ENCODE assay signal across 4 cellular contexts in the genomic region with DNA sequence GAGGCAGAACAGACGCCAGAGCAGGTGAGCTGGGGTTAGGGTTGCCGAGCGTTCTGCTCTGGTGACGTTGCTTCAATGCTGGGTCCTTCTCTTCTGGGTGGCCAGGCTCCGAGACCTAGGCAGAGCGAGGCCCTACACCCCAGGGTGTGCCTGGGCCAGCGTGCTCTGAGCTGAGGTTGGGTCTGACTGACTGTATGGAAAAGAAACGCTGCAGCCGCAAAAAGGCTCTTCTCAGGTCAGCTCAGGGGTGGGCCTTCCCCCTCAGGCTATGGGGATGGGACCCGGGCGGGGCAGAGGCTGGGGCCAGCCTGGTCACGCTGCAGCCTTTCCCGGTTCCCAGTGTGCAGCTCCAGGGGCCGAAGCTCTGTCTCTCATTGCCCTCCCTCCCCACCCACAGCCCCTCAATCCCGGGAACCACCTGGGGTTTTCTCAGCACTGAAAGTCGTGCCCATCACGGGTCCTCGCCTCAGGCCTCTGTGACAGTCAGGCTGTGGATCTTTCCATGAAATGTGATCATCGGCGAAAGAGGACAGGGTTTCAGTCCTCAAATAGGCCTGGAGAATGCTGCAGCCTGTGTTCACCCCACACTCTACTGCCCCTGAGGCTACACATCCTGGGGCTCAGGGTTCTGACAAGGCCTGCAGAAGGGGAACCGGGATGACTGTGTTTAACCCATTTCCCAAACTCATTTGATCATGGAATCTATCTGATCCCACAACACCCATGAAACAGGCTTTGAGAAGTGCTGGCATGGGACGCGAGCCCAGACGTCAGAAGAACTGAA.
A peak's percentile ranks its signal among the peaks of the same experiment; 100 is the strongest.
TF ChIP-seq lines count a peak whose summit lies in the region.

No MANE protein-coding gene starts in this region.

TF ChIP-seq in SK-N-SH treated with all-trans-retinoic acid at 6 μM for 48 hours, 23 proteins besides CTCF, POLR2A, EP300 and RAD21 (continues in another document):
- TF ChIP-seq CREB5 (CRISPR knock-in tag; IDR thresholded peaks at IDR 0.05; ENCODE audit: low read depth) = no peak
- TF ChIP-seq ESRRG (CRISPR knock-in tag; IDR thresholded peaks at IDR 0.05) = peak; percentile 10
- no peak for TF ChIP-seq ZFP3 (CRISPR knock-in tag; IDR thresholded peaks at IDR 0.05)
- no peak for TF ChIP-seq BACH2 (CRISPR knock-in tag; IDR thresholded peaks at IDR 0.05; ENCODE audit: borderline replicate concordance)
- peak; percentile 91 for TF ChIP-seq GLIS3 (CRISPR knock-in tag; IDR thresholded peaks at IDR 0.05)
- TF ChIP-seq CSDC2 (CRISPR knock-in tag; IDR thresholded peaks at IDR 0.05) = no peak
- TF ChIP-seq SNAI2 (CRISPR knock-in tag; IDR thresholded peaks at IDR 0.05) = 0 out of 2 replicates have a peak, but pooled peaks have one; percentile 11
- TF ChIP-seq, protein P1, sequence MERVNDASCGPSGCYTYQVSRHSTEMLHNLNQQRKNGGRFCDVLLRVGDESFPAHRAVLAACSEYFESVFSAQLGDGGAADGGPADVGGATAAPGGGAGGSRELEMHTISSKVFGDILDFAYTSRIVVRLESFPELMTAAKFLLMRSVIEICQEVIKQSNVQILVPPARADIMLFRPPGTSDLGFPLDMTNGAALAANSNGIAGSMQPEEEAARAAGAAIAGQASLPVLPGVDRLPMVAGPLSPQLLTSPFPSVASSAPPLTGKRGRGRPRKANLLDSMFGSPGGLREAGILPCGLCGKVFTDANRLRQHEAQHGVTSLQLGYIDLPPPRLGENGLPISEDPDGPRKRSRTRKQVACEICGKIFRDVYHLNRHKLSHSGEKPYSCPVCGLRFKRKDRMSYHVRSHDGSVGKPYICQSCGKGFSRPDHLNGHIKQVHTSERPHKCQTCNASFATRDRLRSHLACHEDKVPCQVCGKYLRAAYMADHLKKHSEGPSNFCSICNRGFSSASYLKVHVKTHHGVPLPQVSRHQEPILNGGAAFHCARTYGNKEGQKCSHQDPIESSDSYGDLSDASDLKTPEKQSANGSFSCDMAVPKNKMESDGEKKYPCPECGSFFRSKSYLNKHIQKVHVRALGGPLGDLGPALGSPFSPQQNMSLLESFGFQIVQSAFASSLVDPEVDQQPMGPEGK (CRISPR knock-in tag; IDR thresholded peaks at IDR 0.05; ENCODE audit: borderline replicate concordance) = no peak
- TF ChIP-seq ZNF8 (CRISPR knock-in tag; IDR thresholded peaks at IDR 0.05) = peak; percentile 53; the same call in 1 of the 2 replicates

TF ChIP-seq in SK-N-SH, 30 proteins besides CTCF, POLR2A, EP300 and RAD21:
- TF ChIP-seq TAF1 (IDR thresholded peaks at IDR 0.05; ENCODE audit: borderline replicate concordance, low read depth, low read length) = no peak
- TF ChIP-seq, protein P2, sequence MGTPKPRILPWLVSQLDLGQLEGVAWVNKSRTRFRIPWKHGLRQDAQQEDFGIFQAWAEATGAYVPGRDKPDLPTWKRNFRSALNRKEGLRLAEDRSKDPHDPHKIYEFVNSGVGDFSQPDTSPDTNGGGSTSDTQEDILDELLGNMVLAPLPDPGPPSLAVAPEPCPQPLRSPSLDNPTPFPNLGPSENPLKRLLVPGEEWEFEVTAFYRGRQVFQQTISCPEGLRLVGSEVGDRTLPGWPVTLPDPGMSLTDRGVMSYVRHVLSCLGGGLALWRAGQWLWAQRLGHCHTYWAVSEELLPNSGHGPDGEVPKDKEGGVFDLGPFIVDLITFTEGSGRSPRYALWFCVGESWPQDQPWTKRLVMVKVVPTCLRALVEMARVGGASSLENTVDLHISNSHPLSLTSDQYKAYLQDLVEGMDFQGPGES (IDR thresholded peaks at IDR 0.05; ENCODE audit: low read depth, low read length) = no peak
- no peak for TF ChIP-seq NRF1 (IDR thresholded peaks at IDR 0.05; ENCODE audit: low read depth, low read length)
- no peak for TF ChIP-seq GATA2 (CRISPR knock-in tag; IDR thresholded peaks at IDR 0.05)
- TF ChIP-seq TEAD4 (IDR thresholded peaks at IDR 0.05; ENCODE audit: borderline replicate concordance, insufficient read depth) = no peak
- no peak for TF ChIP-seq RXRA (IDR thresholded peaks at IDR 0.05; ENCODE audit: borderline replicate concordance, low read depth)

TF ChIP-seq in K562, 482 proteins besides CTCF, POLR2A, EP300 and RAD21:
- TF ChIP-seq, protein P3, sequence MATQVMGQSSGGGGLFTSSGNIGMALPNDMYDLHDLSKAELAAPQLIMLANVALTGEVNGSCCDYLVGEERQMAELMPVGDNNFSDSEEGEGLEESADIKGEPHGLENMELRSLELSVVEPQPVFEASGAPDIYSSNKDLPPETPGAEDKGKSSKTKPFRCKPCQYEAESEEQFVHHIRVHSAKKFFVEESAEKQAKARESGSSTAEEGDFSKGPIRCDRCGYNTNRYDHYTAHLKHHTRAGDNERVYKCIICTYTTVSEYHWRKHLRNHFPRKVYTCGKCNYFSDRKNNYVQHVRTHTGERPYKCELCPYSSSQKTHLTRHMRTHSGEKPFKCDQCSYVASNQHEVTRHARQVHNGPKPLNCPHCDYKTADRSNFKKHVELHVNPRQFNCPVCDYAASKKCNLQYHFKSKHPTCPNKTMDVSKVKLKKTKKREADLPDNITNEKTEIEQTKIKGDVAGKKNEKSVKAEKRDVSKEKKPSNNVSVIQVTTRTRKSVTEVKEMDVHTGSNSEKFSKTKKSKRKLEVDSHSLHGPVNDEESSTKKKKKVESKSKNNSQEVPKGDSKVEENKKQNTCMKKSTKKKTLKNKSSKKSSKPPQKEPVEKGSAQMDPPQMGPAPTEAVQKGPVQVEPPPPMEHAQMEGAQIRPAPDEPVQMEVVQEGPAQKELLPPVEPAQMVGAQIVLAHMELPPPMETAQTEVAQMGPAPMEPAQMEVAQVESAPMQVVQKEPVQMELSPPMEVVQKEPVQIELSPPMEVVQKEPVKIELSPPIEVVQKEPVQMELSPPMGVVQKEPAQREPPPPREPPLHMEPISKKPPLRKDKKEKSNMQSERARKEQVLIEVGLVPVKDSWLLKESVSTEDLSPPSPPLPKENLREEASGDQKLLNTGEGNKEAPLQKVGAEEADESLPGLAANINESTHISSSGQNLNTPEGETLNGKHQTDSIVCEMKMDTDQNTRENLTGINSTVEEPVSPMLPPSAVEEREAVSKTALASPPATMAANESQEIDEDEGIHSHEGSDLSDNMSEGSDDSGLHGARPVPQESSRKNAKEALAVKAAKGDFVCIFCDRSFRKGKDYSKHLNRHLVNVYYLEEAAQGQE (CRISPR knock-in tag; IDR thresholded peaks at IDR 0.05; ENCODE audit: low read depth) = no peak
- TF ChIP-seq ZNF239 (CRISPR knock-in tag; IDR thresholded peaks at IDR 0.05) = peak; percentile 93
TF ChIP-seq in K562: peak in this region for 1.

TF ChIP-seq in HepG2, 621 proteins besides CTCF, POLR2A, EP300 and RAD21:
- no peak for TF ChIP-seq SNAPC2 (CRISPR knock-in tag; IDR thresholded peaks at IDR 0.05)
